10 cellular contexts compared by ENCODE assay signal in genomic region chr18:13437801-13438506, GRCh38.
DNase-seq lines count a peak whose midpoint lies in the region; ATAC-seq and TF ChIP-seq lines count a peak whose summit lies in the region.
"Had no signal": no experiment of that assay in that cellular context is flagged by ENCODE, and none has a peak within 500 bp of the region (broad histone marks: within the 10 kb centered on the region; RNA-seq: fewer than 3 reads in every experiment).

No MANE protein-coding gene starts in this region.

- H3K36me3 ChIP-seq in OCI-LY1 (ENCODE audit: insufficient read depth, low read length): no peaks in the 10 kb centered on the region; the same call in 1 of the 2 replicates
- no peaks in the 10 kb centered on the region for H3K36me3 ChIP-seq in lower lobe of right lung
- H3K36me3 ChIP-seq in HAP-1 (replicated peaks): no peaks in the 10 kb centered on the region

- TF ChIP-seq CTCF in OCI-LY1 (IDR thresholded peaks at IDR 0.05; ENCODE audit: low read length) (peak; percentile 20; the same call in 1 of the 2 replicates), lower lobe of right lung (IDR thresholded peaks at IDR 0.05) (no peak)

- H3K27ac Mint-ChIP-seq in stimulated activated naive CD8-positive, alpha-beta T cell treated with anti-CD3 and anti-CD28 coated beads, Interleukin-15, Interleukin-2, amounts not matched to agents 100 ng/mL and 50 ng/mL, for 24 hours: peak overlapping the region; percentile 79
- H3K27ac Mint-ChIP-seq: type B pancreatic cell had no signal

- H3K4me3 ChIP-seq in OCI-LY1 (ENCODE audit: low read depth, low read length, poor library complexity, severe bottlenecking): peak overlapping the region; percentile 36
- no peak overlapping the region for H3K4me3 ChIP-seq in lower lobe of right lung
- H3K4me3 ChIP-seq in HAP-1: no peak overlapping the region

- intact Hi-C loops in lower lobe of right lung (cut with DNase I): no loop called here

- no peaks in the 10 kb centered on the region for H3K9me3 Mint-ChIP-seq in stimulated activated naive CD8-positive, alpha-beta T cell treated with anti-CD3 and anti-CD28 coated beads, Interleukin-15, Interleukin-2, amounts not matched to agents 100 ng/mL and 50 ng/mL, for 24 hours
- H3K9me3 Mint-ChIP-seq: type B pancreatic cell had no signal

- no peaks in the 10 kb centered on the region for H3K79me2 ChIP-seq in OCI-LY1 (ENCODE audit: insufficient read depth, low read length)

- H3K27ac ChIP-seq in OCI-LY1 (ENCODE audit: low read depth, low read length, poor library complexity, severe bottlenecking): peak overlapping the region; percentile 95
- no peak overlapping the region for H3K27ac ChIP-seq in lower lobe of right lung
- H3K27ac ChIP-seq: parathyroid adenoma had no signal

- in situ Hi-C loops in HAP-1 (cut with MboI; ENCODE audit: low sequenced_read_pairs): no loop called here

- H3F3A ChIP-seq in OCI-LY1 (ENCODE audit: insufficient read depth, low read length): peaks cover 7% of the 10 kb centered on the region

- ATAC-seq in lower lobe of right lung: peak; percentile 30 to 39
- ATAC-seq in GM21529 (IDR thresholded peaks at IDR 0.05; ENCODE audit: unreplicated experiment): no peak

- H3K9me3 ChIP-seq in OCI-LY1 (ENCODE audit: low read length) (no peaks in the 10 kb centered on the region), lower lobe of right lung (no peaks in the 10 kb centered on the region), HAP-1 (no peaks in the 10 kb centered on the region)

- H3K27me3 ChIP-seq in OCI-LY1 (ENCODE audit: insufficient read depth, low read length) (no peaks in the 10 kb centered on the region), lower lobe of right lung (ENCODE audit: low read depth) (no peaks in the 10 kb centered on the region), HAP-1 (ENCODE audit: low read depth) (no peaks in the 10 kb centered on the region)

- H3K9me2 ChIP-seq in OCI-LY1 (ENCODE audit: low read depth, low read length): no peaks in the 10 kb centered on the region

- DNase-seq in activated T-cell treated with anti-CD3 and anti-CD28 coated beads for 4 hours (peak; percentile 38), lower lobe of right lung (no peak), 8988T (no peak), HAP-1 (ENCODE audit: low spot score in 2 of 2) (no peak)
- DNase-seq: NCI-H2081 treated with DMSO at 0.1 percent for 48 hours had no signal

- peak overlapping the region; percentile 61 for H3K4me2 ChIP-seq in OCI-LY1 (ENCODE audit: low read length)

- H3K4me1 ChIP-seq in OCI-LY1 (ENCODE audit: insufficient read depth, low read length, severe bottlenecking) (peaks cover 60% of the 10 kb centered on the region), lower lobe of right lung (no peaks in the 10 kb centered on the region), HAP-1 (no peaks in the 10 kb centered on the region)

- H3K36me3 Mint-ChIP-seq in stimulated activated naive CD8-positive, alpha-beta T cell treated with anti-CD3 and anti-CD28 coated beads, Interleukin-15, Interleukin-2, amounts not matched to agents 100 ng/mL and 50 ng/mL, for 24 hours (ENCODE audit: low read depth): no peaks in the 10 kb centered on the region
- H3K36me3 Mint-ChIP-seq: type B pancreatic cell had no signal

- no peaks in the 10 kb centered on the region for H4K20me1 ChIP-seq in OCI-LY1 (ENCODE audit: insufficient read depth, low read length)

- H2AFZ ChIP-seq in OCI-LY1 (ENCODE audit: low read length): no peak overlapping the region
- H2AFZ ChIP-seq: parathyroid adenoma had no signal

- H3K9ac ChIP-seq in OCI-LY1 (ENCODE audit: low read length): peak overlapping the region; percentile 51
- H3K9ac ChIP-seq: parathyroid adenoma had no signal

- H3K4me1 Mint-ChIP-seq in stimulated activated naive CD8-positive, alpha-beta T cell treated with anti-CD3 and anti-CD28 coated beads, Interleukin-15, Interleukin-2, amounts not matched to agents 100 ng/mL and 50 ng/mL, for 24 hours (ENCODE audit: low read depth): peaks cover 58% of the 10 kb centered on the region

- no peaks in the 10 kb centered on the region for H3K27me3 Mint-ChIP-seq in stimulated activated naive CD8-positive, alpha-beta T cell treated with anti-CD3 and anti-CD28 coated beads, Interleukin-15, Interleukin-2, amounts not matched to agents 100 ng/mL and 50 ng/mL, for 24 hours

- peak overlapping the region; percentile 70 for H3K4me3 Mint-ChIP-seq in stimulated activated naive CD8-positive, alpha-beta T cell treated with anti-CD3 and anti-CD28 coated beads, Interleukin-15, Interleukin-2, amounts not matched to agents 100 ng/mL and 50 ng/mL, for 24 hours
- H3K4me3 Mint-ChIP-seq: type B pancreatic cell had no signal
